In the genomic region with DNA sequence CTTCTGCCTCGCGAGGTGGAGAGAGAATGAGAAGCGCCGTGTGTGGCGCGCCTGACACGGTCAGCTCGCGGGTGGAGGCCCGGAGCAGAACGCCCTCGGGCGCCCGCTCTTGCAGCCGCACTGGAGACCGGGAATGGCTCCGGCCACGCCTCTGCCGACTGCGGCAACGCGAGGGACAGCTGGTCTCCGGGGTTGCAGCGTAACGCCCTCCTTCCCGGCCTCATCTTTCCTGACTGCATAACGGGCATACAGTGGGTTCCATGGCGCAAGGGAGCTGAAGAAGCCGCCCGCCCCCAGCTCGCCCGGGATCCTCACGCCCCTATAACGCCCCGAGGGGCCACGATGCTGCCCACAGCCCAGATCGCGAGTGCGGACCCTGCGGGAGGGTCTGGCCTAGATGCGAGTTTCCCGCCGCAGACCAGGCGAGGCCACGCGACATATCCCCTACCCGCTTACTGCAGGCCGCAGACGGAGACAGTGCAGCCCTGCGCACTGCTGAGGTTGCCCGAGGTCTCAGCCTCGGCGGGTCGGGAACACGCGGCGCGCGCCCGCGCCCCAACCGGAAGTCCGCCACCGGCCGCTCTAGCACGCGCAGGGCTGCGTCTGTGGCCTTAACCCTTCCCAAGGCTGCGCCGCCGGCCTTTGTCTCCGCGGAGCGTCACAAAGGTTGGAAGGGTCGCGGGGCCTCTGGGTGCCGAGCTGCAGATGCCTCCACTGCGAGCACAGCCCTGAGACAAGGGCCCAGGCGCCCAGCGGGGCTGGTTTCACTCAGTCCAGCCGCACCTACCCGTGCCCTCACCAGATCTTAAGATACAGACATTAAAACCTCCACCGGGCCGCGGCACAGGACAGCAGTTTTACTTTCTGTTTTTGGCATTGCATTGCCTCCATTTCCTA, we compare ENCODE assay signal across 1 cellular context.
A peak's percentile ranks its signal among the peaks of the same experiment; 100 is the strongest.
TF ChIP-seq lines count a peak whose summit lies in the region.

No MANE protein-coding gene starts in this region.

TF ChIP-seq in K562, 482 proteins besides CTCF, POLR2A, EP300 and RAD21 (continued from another document and continues in another):
- TF ChIP-seq, protein P1, sequence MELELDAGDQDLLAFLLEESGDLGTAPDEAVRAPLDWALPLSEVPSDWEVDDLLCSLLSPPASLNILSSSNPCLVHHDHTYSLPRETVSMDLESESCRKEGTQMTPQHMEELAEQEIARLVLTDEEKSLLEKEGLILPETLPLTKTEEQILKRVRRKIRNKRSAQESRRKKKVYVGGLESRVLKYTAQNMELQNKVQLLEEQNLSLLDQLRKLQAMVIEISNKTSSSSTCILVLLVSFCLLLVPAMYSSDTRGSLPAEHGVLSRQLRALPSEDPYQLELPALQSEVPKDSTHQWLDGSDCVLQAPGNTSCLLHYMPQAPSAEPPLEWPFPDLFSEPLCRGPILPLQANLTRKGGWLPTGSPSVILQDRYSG (tag; conservative IDR thresholded peaks at IDR 0.05; ENCODE audit: low read depth), result peak; percentile 43; the same call in 1 of the 2 replicates
- TF ChIP-seq, protein P2, sequence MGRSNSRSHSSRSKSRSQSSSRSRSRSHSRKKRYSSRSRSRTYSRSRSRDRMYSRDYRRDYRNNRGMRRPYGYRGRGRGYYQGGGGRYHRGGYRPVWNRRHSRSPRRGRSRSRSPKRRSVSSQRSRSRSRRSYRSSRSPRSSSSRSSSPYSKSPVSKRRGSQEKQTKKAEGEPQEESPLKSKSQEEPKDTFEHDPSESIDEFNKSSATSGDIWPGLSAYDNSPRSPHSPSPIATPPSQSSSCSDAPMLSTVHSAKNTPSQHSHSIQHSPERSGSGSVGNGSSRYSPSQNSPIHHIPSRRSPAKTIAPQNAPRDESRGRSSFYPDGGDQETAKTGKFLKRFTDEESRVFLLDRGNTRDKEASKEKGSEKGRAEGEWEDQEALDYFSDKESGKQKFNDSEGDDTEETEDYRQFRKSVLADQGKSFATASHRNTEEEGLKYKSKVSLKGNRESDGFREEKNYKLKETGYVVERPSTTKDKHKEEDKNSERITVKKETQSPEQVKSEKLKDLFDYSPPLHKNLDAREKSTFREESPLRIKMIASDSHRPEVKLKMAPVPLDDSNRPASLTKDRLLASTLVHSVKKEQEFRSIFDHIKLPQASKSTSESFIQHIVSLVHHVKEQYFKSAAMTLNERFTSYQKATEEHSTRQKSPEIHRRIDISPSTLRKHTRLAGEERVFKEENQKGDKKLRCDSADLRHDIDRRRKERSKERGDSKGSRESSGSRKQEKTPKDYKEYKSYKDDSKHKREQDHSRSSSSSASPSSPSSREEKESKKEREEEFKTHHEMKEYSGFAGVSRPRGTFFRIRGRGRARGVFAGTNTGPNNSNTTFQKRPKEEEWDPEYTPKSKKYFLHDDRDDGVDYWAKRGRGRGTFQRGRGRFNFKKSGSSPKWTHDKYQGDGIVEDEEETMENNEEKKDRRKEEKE (IDR thresholded peaks at IDR 0.05; ENCODE audit: borderline replicate concordance in 1 of 2, control insufficient read depth in 1 of 2, low read depth in 2 of 2, low read length in 1 of 2), result no peak
- TF ChIP-seq CBFB (CRISPR knock-in tag; IDR thresholded peaks at IDR 0.05) (peak; percentile 92; the same call in 1 of the 2 replicates), ZNF263 (CRISPR knock-in tag; IDR thresholded peaks at IDR 0.05; ENCODE audit: borderline replicate concordance) (peak; percentile 66; the same call in 1 of the 2 replicates), ZNF695 (CRISPR knock-in tag; IDR thresholded peaks at IDR 0.05) (no peak), STAT5A (IDR thresholded peaks at IDR 0.05; ENCODE audit: borderline replicate concordance, low read length) (no peak), ZC3H4 (CRISPR knock-in tag; IDR thresholded peaks at IDR 0.05; ENCODE audit: borderline replicate concordance) (peak; percentile 6; the same call in 1 of the 2 replicates), CTBP1 (IDR thresholded peaks at IDR 0.05; ENCODE audit: borderline replicate concordance) (peak; percentile 85), ZNF785 (CRISPR knock-in tag; IDR thresholded peaks at IDR 0.05) (no peak), TEAD2 (tag; IDR thresholded peaks at IDR 0.05) (no peak), ZNF766 (CRISPR knock-in tag; conservative IDR thresholded peaks at IDR 0.05) (peak; percentile 87), ZNF589 (CRISPR knock-in tag; IDR thresholded peaks at IDR 0.05; ENCODE audit: low read depth) (peak; percentile 92), POLR2AphosphoS5 (IDR thresholded peaks at IDR 0.05; ENCODE audit: control insufficient read depth, insufficient read depth, low read depth, low read length) (peak; percentile 89), XRCC3 (IDR thresholded peaks at IDR 0.05) (no peak), RAD51 (IDR thresholded peaks at IDR 0.05; ENCODE audit: borderline replicate concordance, low read depth) (0 out of 2 replicates have a peak, but pooled peaks have one; percentile 8), SLC30A9 (CRISPR knock-in tag; IDR thresholded peaks at IDR 0.05) (no peak), NFIC (IDR thresholded peaks at IDR 0.05) (peak; percentile 63), CSDE1 (IDR thresholded peaks at IDR 0.05) (no peak; a peak in 1 of 4 replicates), RBM15 (IDR thresholded peaks at IDR 0.05; ENCODE audit: insufficient read depth, low read length) (no peak), ZNF184 (CRISPR knock-in tag; IDR thresholded peaks at IDR 0.05) (no peak), BRCA1 (IDR thresholded peaks at IDR 0.05) (no peak), BRCA1 (CRISPR knock-in tag; IDR thresholded peaks at IDR 0.05) (no peak), ZNF324 (CRISPR knock-in tag; IDR thresholded peaks at IDR 0.05) (peak; percentile 36; the same call in 1 of the 2 replicates), SIN3A (IDR thresholded peaks at IDR 0.05; ENCODE audit: borderline replicate concordance in 2 of 2, control insufficient read depth in 1 of 2, low read depth in 2 of 2, low read length in 2 of 2) (peak in 1 of 2 experiments; percentile 82; a peak in 3 of 4 replicates), KDM1A (IDR thresholded peaks at IDR 0.05) (no peak; a peak in 1 of 4 replicates), KDM5B (IDR thresholded peaks at IDR 0.05; ENCODE audit: insufficient replicate concordance, low read depth, low read length) (peak; percentile 96), NR2C2 (CRISPR knock-in tag; IDR thresholded peaks at IDR 0.05) (0 out of 2 replicates have a peak, but pooled peaks have one; percentile 13), NR2C2 (tag; IDR thresholded peaks at IDR 0.05) (peak; percentile 90), ZNF253 (CRISPR knock-in tag; conservative IDR thresholded peaks at IDR 0.05) (no peak), ZNF24 (IDR thresholded peaks at IDR 0.05) (peak; percentile 43; the same call in 1 of the 2 replicates), RBBP5 (IDR thresholded peaks at IDR 0.05; ENCODE audit: borderline replicate concordance, insufficient read depth, low read length, poor library complexity, severe bottlenecking) (peak; percentile 89), ZKSCAN8 (CRISPR knock-in tag; IDR thresholded peaks at IDR 0.05) (no peak), NR3C1 (CRISPR knock-in tag; IDR thresholded peaks at IDR 0.05) (peak; percentile 85; the same call in 1 of the 2 replicates)
- TF ChIP-seq, protein P3, sequence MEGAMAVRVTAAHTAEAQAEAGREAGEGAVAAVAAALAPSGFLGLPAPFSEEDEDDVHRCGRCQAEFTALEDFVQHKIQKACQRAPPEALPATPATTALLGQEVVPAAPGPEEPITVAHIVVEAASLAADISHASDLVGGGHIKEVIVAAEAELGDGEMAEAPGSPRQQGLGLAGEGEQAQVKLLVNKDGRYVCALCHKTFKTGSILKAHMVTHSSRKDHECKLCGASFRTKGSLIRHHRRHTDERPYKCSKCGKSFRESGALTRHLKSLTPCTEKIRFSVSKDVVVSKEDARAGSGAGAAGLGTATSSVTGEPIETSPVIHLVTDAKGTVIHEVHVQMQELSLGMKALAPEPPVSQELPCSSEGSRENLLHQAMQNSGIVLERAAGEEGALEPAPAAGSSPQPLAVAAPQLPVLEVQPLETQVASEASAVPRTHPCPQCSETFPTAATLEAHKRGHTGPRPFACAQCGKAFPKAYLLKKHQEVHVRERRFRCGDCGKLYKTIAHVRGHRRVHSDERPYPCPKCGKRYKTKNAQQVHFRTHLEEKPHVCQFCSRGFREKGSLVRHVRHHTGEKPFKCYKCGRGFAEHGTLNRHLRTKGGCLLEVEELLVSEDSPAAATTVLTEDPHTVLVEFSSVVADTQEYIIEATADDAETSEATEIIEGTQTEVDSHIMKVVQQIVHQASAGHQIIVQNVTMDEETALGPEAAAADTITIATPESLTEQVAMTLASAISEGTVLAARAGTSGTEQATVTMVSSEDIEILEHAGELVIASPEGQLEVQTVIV (CRISPR knock-in tag; IDR thresholded peaks at IDR 0.05; ENCODE audit: borderline replicate concordance), result no peak
- TF ChIP-seq, protein P4, sequence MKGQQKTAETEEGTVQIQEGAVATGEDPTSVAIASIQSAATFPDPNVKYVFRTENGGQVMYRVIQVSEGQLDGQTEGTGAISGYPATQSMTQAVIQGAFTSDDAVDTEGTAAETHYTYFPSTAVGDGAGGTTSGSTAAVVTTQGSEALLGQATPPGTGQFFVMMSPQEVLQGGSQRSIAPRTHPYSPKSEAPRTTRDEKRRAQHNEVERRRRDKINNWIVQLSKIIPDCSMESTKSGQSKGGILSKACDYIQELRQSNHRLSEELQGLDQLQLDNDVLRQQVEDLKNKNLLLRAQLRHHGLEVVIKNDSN (CRISPR knock-in tag; IDR thresholded peaks at IDR 0.05), result no peak; the same call in 1 of the 2 replicates
- TF ChIP-seq, protein P5, sequence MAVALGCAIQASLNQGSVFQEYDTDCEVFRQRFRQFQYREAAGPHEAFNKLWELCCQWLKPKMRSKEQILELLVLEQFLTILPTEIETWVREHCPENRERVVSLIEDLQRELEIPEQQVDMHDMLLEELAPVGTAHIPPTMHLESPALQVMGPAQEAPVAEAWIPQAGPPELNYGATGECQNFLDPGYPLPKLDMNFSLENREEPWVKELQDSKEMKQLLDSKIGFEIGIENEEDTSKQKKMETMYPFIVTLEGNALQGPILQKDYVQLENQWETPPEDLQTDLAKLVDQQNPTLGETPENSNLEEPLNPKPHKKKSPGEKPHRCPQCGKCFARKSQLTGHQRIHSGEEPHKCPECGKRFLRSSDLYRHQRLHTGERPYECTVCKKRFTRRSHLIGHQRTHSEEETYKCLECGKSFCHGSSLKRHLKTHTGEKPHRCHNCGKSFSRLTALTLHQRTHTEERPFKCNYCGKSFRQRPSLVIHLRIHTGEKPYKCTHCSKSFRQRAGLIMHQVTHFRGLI (CRISPR knock-in tag; IDR thresholded peaks at IDR 0.05), result no peak
- TF ChIP-seq, protein P6, sequence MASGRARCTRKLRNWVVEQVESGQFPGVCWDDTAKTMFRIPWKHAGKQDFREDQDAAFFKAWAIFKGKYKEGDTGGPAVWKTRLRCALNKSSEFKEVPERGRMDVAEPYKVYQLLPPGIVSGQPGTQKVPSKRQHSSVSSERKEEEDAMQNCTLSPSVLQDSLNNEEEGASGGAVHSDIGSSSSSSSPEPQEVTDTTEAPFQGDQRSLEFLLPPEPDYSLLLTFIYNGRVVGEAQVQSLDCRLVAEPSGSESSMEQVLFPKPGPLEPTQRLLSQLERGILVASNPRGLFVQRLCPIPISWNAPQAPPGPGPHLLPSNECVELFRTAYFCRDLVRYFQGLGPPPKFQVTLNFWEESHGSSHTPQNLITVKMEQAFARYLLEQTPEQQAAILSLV (tag; IDR thresholded peaks at IDR 0.05), result no peak
- TF ChIP-seq, protein P7, sequence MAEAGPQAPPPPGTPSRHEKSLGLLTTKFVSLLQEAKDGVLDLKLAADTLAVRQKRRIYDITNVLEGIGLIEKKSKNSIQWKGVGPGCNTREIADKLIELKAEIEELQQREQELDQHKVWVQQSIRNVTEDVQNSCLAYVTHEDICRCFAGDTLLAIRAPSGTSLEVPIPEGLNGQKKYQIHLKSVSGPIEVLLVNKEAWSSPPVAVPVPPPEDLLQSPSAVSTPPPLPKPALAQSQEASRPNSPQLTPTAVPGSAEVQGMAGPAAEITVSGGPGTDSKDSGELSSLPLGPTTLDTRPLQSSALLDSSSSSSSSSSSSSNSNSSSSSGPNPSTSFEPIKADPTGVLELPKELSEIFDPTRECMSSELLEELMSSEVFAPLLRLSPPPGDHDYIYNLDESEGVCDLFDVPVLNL (CRISPR knock-in tag; IDR thresholded peaks at IDR 0.05; ENCODE audit: low read depth), result 0 out of 2 replicates have a peak, but pooled peaks have one; percentile 54
- TF ChIP-seq, protein P8, sequence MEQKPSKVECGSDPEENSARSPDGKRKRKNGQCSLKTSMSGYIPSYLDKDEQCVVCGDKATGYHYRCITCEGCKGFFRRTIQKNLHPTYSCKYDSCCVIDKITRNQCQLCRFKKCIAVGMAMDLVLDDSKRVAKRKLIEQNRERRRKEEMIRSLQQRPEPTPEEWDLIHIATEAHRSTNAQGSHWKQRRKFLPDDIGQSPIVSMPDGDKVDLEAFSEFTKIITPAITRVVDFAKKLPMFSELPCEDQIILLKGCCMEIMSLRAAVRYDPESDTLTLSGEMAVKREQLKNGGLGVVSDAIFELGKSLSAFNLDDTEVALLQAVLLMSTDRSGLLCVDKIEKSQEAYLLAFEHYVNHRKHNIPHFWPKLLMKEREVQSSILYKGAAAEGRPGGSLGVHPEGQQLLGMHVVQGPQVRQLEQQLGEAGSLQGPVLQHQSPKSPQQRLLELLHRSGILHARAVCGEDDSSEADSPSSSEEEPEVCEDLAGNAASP (IDR thresholded peaks at IDR 0.05), result no peak
- TF ChIP-seq, protein P9, sequence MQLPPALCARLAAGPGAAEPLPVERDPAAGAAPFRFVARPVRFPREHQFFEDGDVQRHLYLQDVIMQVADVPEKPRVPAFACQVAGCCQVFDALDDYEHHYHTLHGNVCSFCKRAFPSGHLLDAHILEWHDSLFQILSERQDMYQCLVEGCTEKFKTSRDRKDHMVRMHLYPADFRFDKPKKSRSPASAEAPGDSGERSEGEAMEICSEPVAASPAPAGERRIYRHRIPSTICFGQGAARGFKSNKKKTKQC (CRISPR knock-in tag; IDR thresholded peaks at IDR 0.05), result peak; percentile 94; the same call in 1 of the 2 replicates
- TF ChIP-seq, protein P10, sequence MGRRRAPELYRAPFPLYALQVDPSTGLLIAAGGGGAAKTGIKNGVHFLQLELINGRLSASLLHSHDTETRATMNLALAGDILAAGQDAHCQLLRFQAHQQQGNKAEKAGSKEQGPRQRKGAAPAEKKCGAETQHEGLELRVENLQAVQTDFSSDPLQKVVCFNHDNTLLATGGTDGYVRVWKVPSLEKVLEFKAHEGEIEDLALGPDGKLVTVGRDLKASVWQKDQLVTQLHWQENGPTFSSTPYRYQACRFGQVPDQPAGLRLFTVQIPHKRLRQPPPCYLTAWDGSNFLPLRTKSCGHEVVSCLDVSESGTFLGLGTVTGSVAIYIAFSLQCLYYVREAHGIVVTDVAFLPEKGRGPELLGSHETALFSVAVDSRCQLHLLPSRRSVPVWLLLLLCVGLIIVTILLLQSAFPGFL (CRISPR knock-in tag; IDR thresholded peaks at IDR 0.05), result no peak
